In genomic region chr2:57890462-57890861, GRCh38 we compare ENCODE assay signal across 13 cellular contexts.
DNase-seq lines count a peak whose midpoint lies in the region; ATAC-seq, FAIRE-seq and TF ChIP-seq lines count a peak whose summit lies in the region.
"Had no signal": no experiment of that assay in that cellular context is flagged by ENCODE, and none has a peak within 500 bp of the region (broad histone marks: within the 10 kb centered on the region; RNA-seq: fewer than 3 reads in every experiment).

No MANE protein-coding gene starts in this region.

- no peaks in the 10 kb centered on the region for H3K79me2 ChIP-seq in mammary epithelial cell (ENCODE audit: insufficient read depth, low read length)

- H4K20me1 ChIP-seq in mammary epithelial cell (ENCODE audit: insufficient read depth, low read length): no peaks in the 10 kb centered on the region

- peak; percentile 63 for FAIRE-seq in GM19239 (lab: Jason Lieb, UNC)
- FAIRE-seq: frontal cortex had no signal

- H3K36me3 ChIP-seq in mammary epithelial cell (ENCODE audit: insufficient read depth, low read length) (no peaks in the 10 kb centered on the region), A673 (ENCODE audit: insufficient read depth, low read length, poor library complexity, severe bottlenecking) (no peaks in the 10 kb centered on the region)
- H3K36me3 ChIP-seq: tibial nerve had no signal

- H3K9me3 ChIP-seq in mammary epithelial cell (replicated peaks; ENCODE audit: insufficient read depth, low read length): no peaks in the 10 kb centered on the region
- no peaks in the 10 kb centered on the region for H3K9me3 ChIP-seq in A673 (ENCODE audit: low read depth, low read length, poor library complexity, severe bottlenecking)
- H3K9me3 ChIP-seq: tibial nerve had no signal

- H3K27me3 ChIP-seq in mammary epithelial cell (ENCODE audit: insufficient read depth, low read length): no peaks in the 10 kb centered on the region
- H3K27me3 ChIP-seq in A673 (replicated peaks; ENCODE audit: insufficient read depth, low read depth, low read length, poor library complexity): no peaks in the 10 kb centered on the region
- H3K27me3 ChIP-seq: tibial nerve had no signal

- H3K4me1 ChIP-seq in mammary epithelial cell (ENCODE audit: insufficient read depth, low read length) (no peaks in the 10 kb centered on the region), A673 (ENCODE audit: insufficient read depth, low read length, poor library complexity, severe bottlenecking) (no peaks in the 10 kb centered on the region)
- H3K4me1 ChIP-seq: tibial nerve had no signal

- no peak overlapping the region for H3K9ac ChIP-seq in mammary epithelial cell (ENCODE audit: insufficient read depth, low read length)

- intact Hi-C loops in mammary epithelial cell (cut with micrococcal nuclease) (no loop called here), A673 (cut with micrococcal nuclease; ENCODE audit: unreplicated experiment) (no loop called here)

- in situ Hi-C loops in mammary epithelial cell (cut with MboI; ENCODE audit: low sequenced_read_pairs in 2 of 2): no loop called here

- H3K27ac ChIP-seq in mammary epithelial cell (ENCODE audit: insufficient read depth, low read depth, low read length) (no peak overlapping the region), A673 (ENCODE audit: low read depth, low read length, poor library complexity, severe bottlenecking) (no peak overlapping the region)
- H3K27ac ChIP-seq: tibial nerve had no signal

- dilution Hi-C loops in mammary epithelial cell (cut with HindIII; ENCODE audit: low sequenced_read_pairs): no loop called here

- POLR2A ChIA-PET in A673 (lab: Charles Lee; ENCODE audit: low non-redundant PET): no interaction called here

- CTCF ChIA-PET in mammary epithelial cell (lab: Charles Lee; ENCODE audit: low non-redundant PET): no interaction called here
- CTCF ChIA-PET in A673 (lab: Charles Lee): no interaction called here

- BruUV-seq in mammary epithelial cell (replicated peaks; lab: Mats Ljungman, UMichigan) (no TSS peak), A673 (replicated peaks; lab: Mats Ljungman, UMichigan) (no TSS peak)

- no peak overlapping the region for H3K4me2 ChIP-seq in mammary epithelial cell (ENCODE audit: insufficient read depth, low read depth, low read length)

- H3K4me3 ChIP-seq in mammary epithelial cell (replicated peaks in 1 of 3; ENCODE audit: insufficient read depth in 1 of 3, low read depth in 2 of 3, low read length in 3 of 3) (no peak overlapping the region), A673 (ENCODE audit: low read depth, low read length, poor library complexity, severe bottlenecking) (no peak overlapping the region)
- H3K4me3 ChIP-seq: tibial nerve had no signal

- DNase-seq in AG08396 (ENCODE audit: low spot score) (peak; percentile 6), GM19239 (ENCODE audit: insufficient read length, low spot score) (no peak), mammary epithelial cell (peak; percentile 19), NCI-H524 treated with DMSO at 0.1 percent for 48 hours (lab: John Stamatoyannopoulos, UW) (no peak), A673 (ENCODE audit: low spot score) (no peak), COR-L47 (lab: John Stamatoyannopoulos, UW) (no peak), DMS79 (lab: John Stamatoyannopoulos, UW) (no peak)
- DNase-seq: activated CD4-positive, CD25-positive, alpha-beta regulatory T cell treated with anti-CD3 and anti-CD28 coated beads, Interleukin-2, amount 50 U/mL, for 72 hours; activated naive CD8-positive, alpha-beta T cell treated with anti-CD3 and anti-CD28 coated beads, Interleukin-2, amount 10 ng/mL, durations not matched to agents 7 days and 5 days; Karpas-422 had no signal

- ATAC-seq in HG03095 (IDR thresholded peaks at IDR 0.05; ENCODE audit: unreplicated experiment): peak; percentile 31

- TF ChIP-seq CTCF in mammary epithelial cell (conservative IDR thresholded peaks at IDR 0.05 in 1 of 2, IDR thresholded peaks at IDR 0.05 in 1 of 2; ENCODE audit: extremely low read depth in 1 of 2, insufficient read depth in 1 of 2, low read depth in 1 of 2, low read length in 2 of 2): no peak
- no peak for TF ChIP-seq CTCF in A673 (conservative IDR thresholded peaks at IDR 0.05; ENCODE audit: low read depth, low read length)

- H2AFZ ChIP-seq in mammary epithelial cell (ENCODE audit: low read depth, low read length): no peak overlapping the region

Comparison
In these comparisons a context has a peak if more than half of its experiments do, and no peak if none do; other contexts are left out.
1. DNase-seq: peak in AG08396 (single experiment) and mammary epithelial cell (single experiment); none in GM19239 (single experiment), NCI-H524 treated with DMSO at 0.1 percent for 48 hours (single experiment), A673 (single experiment), COR-L47 (single experiment) and DMS79 (single experiment).